Comparison of ENCODE assay signal across 31 cellular contexts in genomic region chr13:30037306-30037705, GRCh38.
DNase-seq lines count a peak whose midpoint lies in the region; ATAC-seq and TF ChIP-seq lines count a peak whose summit lies in the region.
"Had no signal": no experiment of that assay in that cellular context is flagged by ENCODE, and none has a peak within 500 bp of the region (broad histone marks: within the 10 kb centered on the region; RNA-seq: fewer than 3 reads in every experiment).

No MANE protein-coding gene starts in this region.

- H3K27ac Mint-ChIP-seq in endothelial cell (ENCODE audit: unreplicated experiment): no peak overlapping the region
- peak overlapping the region; percentile 4 for H3K27ac Mint-ChIP-seq in neural progenitor cell
- H3K27ac Mint-ChIP-seq: activated CD4-positive, alpha-beta T cell treated with anti-CD3 and anti-CD28 coated beads, Interleukin-2, amount 10 ng/mL, durations not matched to agents 24 days and 14 days; activated T-helper 2 cell treated with anti-CD3 and anti-CD28 coated beads, Interferon-gamma antibody, Interleukin-2, Interleukin-4, amounts not matched to agents 10 μg/mL and 5 μg/mL and 100 μg/mL, durations not matched to agents 14 hours and 24 hours and 36 hours; memory B cell; stimulated activated naive CD8-positive, alpha-beta T cell treated with anti-CD3 and anti-CD28 coated beads, Interleukin-15, amount 100 ng/mL, for 72 hours had no signal

- H3K9me3 ChIP-seq in neural progenitor cell (ENCODE audit: low read depth): no peaks in the 10 kb centered on the region
- H3K9me3 ChIP-seq: breast epithelium, gastroesophageal sphincter, left lung, Peyer's patch, vagina had no signal

- no peak overlapping the region for H3K4me3 ChIP-seq in neural progenitor cell
- H3K4me3 ChIP-seq in brain microvascular endothelial cell (ENCODE audit: low read depth, low read length): no peak overlapping the region
- H3K4me3 ChIP-seq: breast epithelium, dorsolateral prefrontal cortex, gastroesophageal sphincter, left lung, Peyer's patch, vagina had no signal

- peaks cover 13% of the 10 kb centered on the region for H3K4me1 ChIP-seq in neural progenitor cell
- H3K4me1 ChIP-seq: breast epithelium, left lung, Peyer's patch had no signal

- H3K9ac ChIP-seq in neural progenitor cell: no peak overlapping the region
- H3K9ac ChIP-seq: KMS-11 had no signal

- H3K4me2 ChIP-seq in neural progenitor cell: peak overlapping the region; percentile 26
- H3K4me2 ChIP-seq: KMS-11 had no signal

- peaks cover 1% of the 10 kb centered on the region for H3K27me3 Mint-ChIP-seq in endothelial cell (ENCODE audit: unreplicated experiment)
- H3K27me3 Mint-ChIP-seq in neural progenitor cell (ENCODE audit: insufficient read depth, low read depth): peaks cover 10% of the 10 kb centered on the region

- H2AFZ ChIP-seq in neural progenitor cell (replicated peaks): peak overlapping the region; percentile 6

- in situ Hi-C loops in brain microvascular endothelial cell (cut with HindIII; ENCODE audit: low pct_ligation_motif_present, low sequenced_read_pairs): no loop called here

- no peak for ATAC-seq in HG03378 (IDR thresholded peaks at IDR 0.05; ENCODE audit: unreplicated experiment)
- ATAC-seq: gastroesophageal sphincter; left lung; right cardiac atrium; stimulated activated naive CD8-positive, alpha-beta T cell treated with anti-CD3 and anti-CD28 coated beads, Interleukin-15, amount 100 ng/mL, for 72 hours had no signal

- no peaks in the 10 kb centered on the region for H4K20me1 ChIP-seq in neural progenitor cell (ENCODE audit: low read depth)

- H3K9me3 Mint-ChIP-seq in endothelial cell (ENCODE audit: unreplicated experiment) (no peaks in the 10 kb centered on the region), neural progenitor cell (no peaks in the 10 kb centered on the region)
- H3K9me3 Mint-ChIP-seq: activated CD4-positive, alpha-beta T cell treated with anti-CD3 and anti-CD28 coated beads, Interleukin-2, amount 10 ng/mL, durations not matched to agents 24 days and 14 days; activated T-helper 2 cell treated with anti-CD3 and anti-CD28 coated beads, Interferon-gamma antibody, Interleukin-2, Interleukin-4, amounts not matched to agents 10 μg/mL and 5 μg/mL and 100 μg/mL, durations not matched to agents 14 hours and 24 hours and 36 hours; memory B cell; stimulated activated naive CD8-positive, alpha-beta T cell treated with anti-CD3 and anti-CD28 coated beads, Interleukin-15, amount 100 ng/mL, for 72 hours had no signal

- H3K79me2 ChIP-seq in neural progenitor cell (ENCODE audit: low read depth): no peaks in the 10 kb centered on the region

- H3K27ac ChIP-seq in neural progenitor cell (no peak overlapping the region), brain microvascular endothelial cell (no peak overlapping the region)
- H3K27ac ChIP-seq: breast epithelium, dorsolateral prefrontal cortex, gastroesophageal sphincter, HL-60, KMS-11, left lung, Peyer's patch had no signal

- H3K36me3 ChIP-seq in neural progenitor cell (no peaks in the 10 kb centered on the region), brain microvascular endothelial cell (replicated peaks) (no peaks in the 10 kb centered on the region)
- H3K36me3 ChIP-seq: breast epithelium, gastroesophageal sphincter, left lung, Peyer's patch, vagina had no signal

- POLR2A ChIA-PET in GM10248 (lab: Yijun Ruan, JAX): no interaction called here

- H3K4me3 Mint-ChIP-seq in endothelial cell (ENCODE audit: unreplicated experiment) (no peak overlapping the region), neural progenitor cell (no peak overlapping the region)
- H3K4me3 Mint-ChIP-seq: activated CD4-positive, alpha-beta T cell treated with anti-CD3 and anti-CD28 coated beads, Interleukin-2, amount 10 ng/mL, durations not matched to agents 24 days and 14 days; memory B cell; stimulated activated naive CD8-positive, alpha-beta T cell treated with anti-CD3 and anti-CD28 coated beads, Interleukin-15, amount 100 ng/mL, for 72 hours had no signal

- H3K36me3 Mint-ChIP-seq in endothelial cell (ENCODE audit: low read depth, unreplicated experiment): no peaks in the 10 kb centered on the region
- H3K36me3 Mint-ChIP-seq in neural progenitor cell: no peaks in the 10 kb centered on the region
- H3K36me3 Mint-ChIP-seq: memory B cell had no signal

- H3K4me1 Mint-ChIP-seq in endothelial cell (ENCODE audit: unreplicated experiment) (peaks cover 13% of the 10 kb centered on the region), neural progenitor cell (peaks cover 37% of the 10 kb centered on the region)
- H3K4me1 Mint-ChIP-seq: activated CD4-positive, alpha-beta T cell treated with anti-CD3 and anti-CD28 coated beads, Interleukin-2, amount 10 ng/mL, durations not matched to agents 24 days and 14 days; memory B cell; stimulated activated naive CD8-positive, alpha-beta T cell treated with anti-CD3 and anti-CD28 coated beads, Interleukin-15, amount 100 ng/mL, for 72 hours had no signal

- no peak for TF ChIP-seq CTCF in endothelial cell (IDR thresholded peaks at IDR 0.05; ENCODE audit: unreplicated experiment)
- TF ChIP-seq CTCF in neural progenitor cell (IDR thresholded peaks at IDR 0.05): no peak
- TF ChIP-seq CTCF in brain microvascular endothelial cell (IDR thresholded peaks at IDR 0.05; ENCODE audit: low read depth, low read length, missing control alignments): no peak
- TF ChIP-seq CTCF in GM10248 (IDR thresholded peaks at IDR 0.05; ENCODE audit: control extremely low read depth, extremely low read depth, low read depth, missing control alignments): no peak

- H3F3A ChIP-seq in neural progenitor cell (ENCODE audit: low read depth): no peaks in the 10 kb centered on the region

- H3K27me3 ChIP-seq in neural progenitor cell (no peaks in the 10 kb centered on the region), brain microvascular endothelial cell (replicated peaks) (peaks cover 7% of the 10 kb centered on the region)
- H3K27me3 ChIP-seq: Peyer's patch, vagina had no signal

- DNase-seq in Daoy (ENCODE audit: low read depth) (peak; percentile 39), RPMI7951 (ENCODE audit: low read depth) (peak; percentile 50), endothelial cell (ENCODE audit: low spot score) (peak; percentile 21), neural progenitor cell (ENCODE audit: low spot score) (peak; percentile 64), brain microvascular endothelial cell (no peak), GM10248 (ENCODE audit: extremely low spot score) (no peak)
- DNase-seq: activated CD4-positive, alpha-beta T cell treated with anti-CD3 and anti-CD28 coated beads, Interleukin-2, amount 10 ng/mL, durations not matched to agents 24 days and 14 days; activated CD8-positive, alpha-beta memory T cell treated with anti-CD3 and anti-CD28 coated beads for 24 hours; activated naive CD4-positive, alpha-beta T cell treated with anti-CD3 and anti-CD28 coated beads, Interleukin-2, amount 50 U/mL, for 16 hours; activated T-cell treated with anti-CD3 and anti-CD28 coated beads for 4 hours; COR-L47; DND-41; dorsolateral prefrontal cortex; hypothalamus; left lung; NCI-H2029; NCI-H226; Peyer's patch; posterior cingulate gyrus; right cardiac atrium; SIG-M5; stimulated activated CD8-positive, alpha-beta memory T cell treated with anti-CD3 and anti-CD28 coated beads, Interleukin-4, amount 100 ng/mL, for 48 hours; stimulated activated naive CD8-positive, alpha-beta T cell treated with anti-CD3 and anti-CD28 coated beads, Interleukin-15, amount 100 ng/mL, for 72 hours had no signal

- CTCF ChIA-PET in GM10248 (lab: Yijun Ruan, JAX): no interaction called here

Comparison
In these comparisons a context has a peak if more than half of its experiments do, and no peak if none do; other contexts are left out.
1. DNase-seq: peak in Daoy (single experiment), RPMI7951 (single experiment), endothelial cell (single experiment) and neural progenitor cell (single experiment); none in brain microvascular endothelial cell (single experiment) and GM10248 (single experiment).